12 cellular contexts compared by ENCODE assay signal in genomic region chr7:151125459-151125834, GRCh38. TPM values are rescaled to one million over a fixed set of nuclear protein-coding genes. Genes with fewer than 3 reads are reported as not detected.
DNase-seq lines count a peak whose midpoint lies in the region; ATAC-seq, FAIRE-seq and TF ChIP-seq lines count a peak whose summit lies in the region.
"Had no signal": no experiment of that assay in that cellular context is flagged by ENCODE, and none has a peak within 500 bp of the region (broad histone marks: within the 10 kb centered on the region; RNA-seq: fewer than 3 reads in every experiment).

No MANE protein-coding gene starts in this region.

- H3K27ac ChIP-seq in C4-2B: peak overlapping the region; percentile 75
- no peak overlapping the region for H3K27ac ChIP-seq in astrocyte (ENCODE audit: low read depth, low read length)

- FAIRE-seq in astrocyte (lab: Jason Lieb, UNC): no peak
- FAIRE-seq: D721Med had no signal

- no peaks in the 10 kb centered on the region for H3K9me3 Mint-ChIP-seq in astrocyte (ENCODE audit: unreplicated experiment)

- H3K4me3 Mint-ChIP-seq in astrocyte (ENCODE audit: unreplicated experiment): peak overlapping the region; percentile 72

- peaks cover 9% of the 10 kb centered on the region for H3K4me1 Mint-ChIP-seq in astrocyte (ENCODE audit: low read depth, unreplicated experiment)

- H3K79me2 ChIP-seq in astrocyte (ENCODE audit: insufficient read depth, low read length): no peaks in the 10 kb centered on the region

- no peaks in the 10 kb centered on the region for H3K9me3 ChIP-seq in astrocyte (ENCODE audit: insufficient read depth, low read depth, low read length)

- DNase-seq in astrocyte (ENCODE audit: low read depth) (no peak), hepatic stellate cell (ENCODE audit: low spot score) (peak; percentile 65), sciatic nerve (ENCODE audit: low spot score) (no peak), kidney glomerular epithelial cell (lab: John Stamatoyannopoulos, UW) (no peak), H4 (ENCODE audit: low spot score) (no peak)

- no peak overlapping the region for H3K27ac Mint-ChIP-seq in astrocyte (ENCODE audit: unreplicated experiment)

- peak overlapping the region; percentile 50 for H3K4me3 ChIP-seq in astrocyte (ENCODE audit: insufficient read depth, low read depth, low read length)
- H3K4me3 ChIP-seq: lung had no signal

- no peak for TF ChIP-seq CTCF in C4-2B (conservative IDR thresholded peaks at IDR 0.05)
- no peak for TF ChIP-seq CTCF in astrocyte (IDR thresholded peaks at IDR 0.05; ENCODE audit: insufficient read depth, low read depth, low read length)

- peaks cover 23% of the 10 kb centered on the region for H3K36me3 Mint-ChIP-seq in astrocyte (ENCODE audit: low read depth, unreplicated experiment)

- intact Hi-C loops in sciatic nerve (cut with DNase I): no loop called here

- peak overlapping the region; percentile 91 for H3K4me2 ChIP-seq in astrocyte (ENCODE audit: low read length)

- H3K4me1 ChIP-seq in astrocyte (ENCODE audit: insufficient read depth, low read length): peaks cover 7% of the 10 kb centered on the region

- peak overlapping the region; percentile 14 for H3K9ac ChIP-seq in astrocyte (ENCODE audit: low read length)

- H3K27me3 Mint-ChIP-seq in astrocyte (ENCODE audit: low read depth, unreplicated experiment): no peaks in the 10 kb centered on the region

- H3K36me3 ChIP-seq in astrocyte (ENCODE audit: insufficient read depth, low read length): peaks cover 13% of the 10 kb centered on the region

- peaks cover 70% of the 10 kb centered on the region for H4K20me1 ChIP-seq in astrocyte (ENCODE audit: insufficient read depth, low read length)

- ATAC-seq in sciatic nerve: peak; percentile 18
- ATAC-seq in GM19351 (IDR thresholded peaks at IDR 0.05; ENCODE audit: unreplicated experiment): no peak
- no peak for ATAC-seq in HG03159 (IDR thresholded peaks at IDR 0.05; ENCODE audit: unreplicated experiment)

- H3K27me3 ChIP-seq in astrocyte (ENCODE audit: insufficient read depth, low read length): no peaks in the 10 kb centered on the region

- peak overlapping the region; percentile 41 for H2AFZ ChIP-seq in astrocyte (ENCODE audit: low read depth, low read length)

RNA-seq across cellular contexts. Expression of gene AGAP3, which starts 39.2 kb away (rescaled TPM):
- 123 and 156 TPM in 2 replicates for total RNA-seq in astrocyte
- 99.7 TPM for total RNA-seq in sciatic nerve
- total RNA-seq in H4 (2014; rRNA removed; shearing (Covaris generic)): 26.1 and 36.6 TPM in 2 replicates

RNA-seq across cellular contexts. Expression of gene GBX1, which starts 42.0 kb away (rescaled TPM):
- total RNA-seq in astrocyte (not detected in 2 replicates), sciatic nerve (not detected)
- not detected in 2 replicates for total RNA-seq in H4 (2014; rRNA removed; shearing (Covaris generic))
- total RNA-seq: lung, M059J, RPMI7951 had no signal

RNA-seq across cellular contexts. Expression of gene TMUB1, which starts 42.2 kb away (rescaled TPM):
- 42.9 and 44.9 TPM in 2 replicates for total RNA-seq in astrocyte
- total RNA-seq in sciatic nerve: 27.8 TPM
- 37.1 and 37.3 TPM in 2 replicates for total RNA-seq in H4 (2014; rRNA removed; shearing (Covaris generic))

RNA-seq across cellular contexts. Expression of gene FASTK, which starts 44.8 kb away (rescaled TPM):
- 56.1 and 61.6 TPM in 2 replicates for total RNA-seq in astrocyte
- 57.9 TPM for total RNA-seq in sciatic nerve
- total RNA-seq in H4 (2014; rRNA removed; shearing (Covaris generic)): 70.0 and 100 TPM in 2 replicates
